27 cellular contexts compared by ENCODE assay signal in the genomic region with DNA sequence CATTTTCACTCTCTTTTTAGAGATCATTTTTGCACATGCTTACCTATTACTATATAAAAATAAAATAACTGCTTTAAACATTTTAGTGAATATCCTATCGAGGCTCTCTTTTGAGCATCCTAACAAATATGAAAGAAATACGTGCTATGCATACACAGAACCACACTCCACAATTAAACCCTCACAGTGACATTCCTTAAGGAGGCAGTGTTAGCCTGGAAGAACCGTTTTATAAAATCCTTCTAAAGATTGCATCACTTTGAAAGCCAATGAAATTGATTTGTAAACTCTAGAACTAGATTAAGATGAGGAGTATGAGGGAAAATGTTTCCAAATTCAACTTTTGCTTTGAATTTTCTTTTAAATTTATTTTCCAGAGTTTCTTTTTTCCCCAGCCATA. TPM values are rescaled to one million over a fixed set of nuclear protein-coding genes. Genes with fewer than 3 reads are reported as not detected.
DNase-seq lines count a peak whose midpoint lies in the region; TF ChIP-seq lines count a peak whose summit lies in the region.
"Had no signal": no experiment of that assay in that cellular context is flagged by ENCODE, and none has a peak within 500 bp of the region (broad histone marks: within the 10 kb centered on the region; RNA-seq: fewer than 3 reads in every experiment).

No MANE protein-coding gene starts in this region.

- intact Hi-C loops in testis (cut with DNase I; ENCODE audit: low total_unique reads) = no loop called here

- H3K27me3 Mint-ChIP-seq in progenitor cell of endocrine pancreas = no peaks in the 10 kb centered on the region

- peaks cover 9% of the 10 kb centered on the region for H3K4me1 Mint-ChIP-seq in progenitor cell of endocrine pancreas (ENCODE audit: low read depth)
- H3K4me1 Mint-ChIP-seq: neural progenitor cell; stimulated activated naive B cell treated with anti-CD40 and anti-IgM and Interleukin-4, amounts not matched to agents 10 μg/mL and 1 μg/mL and 100 μg/mL, for 72 hours had no signal

- 71 to 74% methylated on average over 3 of the region's 3 CpGs for WGBS in testis, 2 donors

- no peak overlapping the region for H3K27ac Mint-ChIP-seq in progenitor cell of endocrine pancreas
- H3K27ac Mint-ChIP-seq: neural progenitor cell; stimulated activated naive B cell treated with anti-CD40 and anti-IgM and Interleukin-4, amounts not matched to agents 10 μg/mL and 1 μg/mL and 100 μg/mL, for 72 hours; T-helper 17 cell had no signal

- H3K4me3 ChIP-seq in adipocyte (ENCODE audit: low read length) (no peak overlapping the region), testis (no peak overlapping the region), WERI-Rb-1 (ENCODE audit: low read depth, low read length) (no peak overlapping the region)
- H3K4me3 ChIP-seq: HAP-1, hepatocyte, neural progenitor cell, thoracic aorta, uterus had no signal

- peaks cover 3% of the 10 kb centered on the region for H3K4me1 ChIP-seq in adipocyte (ENCODE audit: control insufficient read depth, insufficient read depth, low read length)
- no peaks in the 10 kb centered on the region for H3K4me1 ChIP-seq in testis
- H3K4me1 ChIP-seq: neural progenitor cell, uterus had no signal

- peak; percentile 34 for DNase-seq in ELR (ENCODE audit: low read depth)
- peak; percentile 43 for DNase-seq in adipocyte (ENCODE audit: low read depth)
- DNase-seq in fibroblast of peridontal ligament (ENCODE audit: extremely low read depth) = peak; percentile 59
- peak; percentile 83 for DNase-seq in pons (ENCODE audit: low spot score)
- no peak for DNase-seq in NCI-H446 treated with DMSO at 0.1 percent for 48 hours (lab: John Stamatoyannopoulos, UW)
- DNase-seq in testis = no peak
- no peak for DNase-seq in WERI-Rb-1
- no peak for DNase-seq in progenitor cell of endocrine pancreas (ENCODE audit: low spot score, unreplicated experiment)
- DNase-seq: activated effector memory CD4-positive, alpha-beta T cell treated with Interleukin-2 at 50 U/mL for 16 hours; effector CD4-positive, alpha-beta T cell; foreskin melanocyte; left cardiac atrium; mammary epithelial cell; NCI-H1417 treated with DMSO at 0.1 percent for 48 hours; NCI-H2081 treated with DMSO at 0.1 percent for 48 hours; NCI-H82; posterior cingulate gyrus; stimulated activated naive B cell treated with anti-CD40 and anti-IgM and Interleukin-4, amounts not matched to agents 10 μg/mL and 1 μg/mL and 100 μg/mL, for 72 hours; T-helper 17 cell; uterus had no signal

- H3K27me3 ChIP-seq in adipocyte (replicated peaks; ENCODE audit: control insufficient read depth, insufficient read depth, low read length) = no peaks in the 10 kb centered on the region
- no peaks in the 10 kb centered on the region for H3K27me3 ChIP-seq in testis
- H3K27me3 ChIP-seq in WERI-Rb-1 (ENCODE audit: insufficient read depth, low read depth, severe bottlenecking) = no peaks in the 10 kb centered on the region
- H3K27me3 ChIP-seq: hepatocyte, neural progenitor cell had no signal

- H3K36me3 ChIP-seq in adipocyte (ENCODE audit: control insufficient read depth, insufficient read depth, low read length, severe bottlenecking) = no peaks in the 10 kb centered on the region
- H3K36me3 ChIP-seq in testis (ENCODE audit: low read depth, missing control alignments) = no peaks in the 10 kb centered on the region
- H3K36me3 ChIP-seq in WERI-Rb-1 = no peaks in the 10 kb centered on the region
- H3K36me3 ChIP-seq: HAP-1, neural progenitor cell, thoracic aorta, uterus had no signal

- no peak for TF ChIP-seq POLR2A in testis (IDR thresholded peaks at IDR 0.05)

- TF ChIP-seq CTCF in testis (IDR thresholded peaks at IDR 0.05) (no peak), WERI-Rb-1 (IDR thresholded peaks at IDR 0.05; ENCODE audit: low read depth, low read length) (no peak), progenitor cell of endocrine pancreas (IDR thresholded peaks at IDR 0.05; ENCODE audit: unreplicated experiment) (no peak)

- peaks cover 2% of the 10 kb centered on the region for H3K36me3 Mint-ChIP-seq in progenitor cell of endocrine pancreas (ENCODE audit: insufficient read depth)
- H3K36me3 Mint-ChIP-seq: activated naive CD8-positive, alpha-beta T cell; CD4-positive, CD25-positive, alpha-beta regulatory T cell; neural progenitor cell; stimulated activated naive B cell treated with anti-CD40 and anti-IgM and Interleukin-4, amounts not matched to agents 10 μg/mL and 1 μg/mL and 100 μg/mL, for 72 hours had no signal

- H3K9me3 ChIP-seq in adipocyte (ENCODE audit: control insufficient read depth, low read length) (no peaks in the 10 kb centered on the region), testis (no peaks in the 10 kb centered on the region), WERI-Rb-1 (ENCODE audit: severe bottlenecking) (no peaks in the 10 kb centered on the region)
- H3K9me3 ChIP-seq: HAP-1, thoracic aorta, uterus had no signal

- no peaks in the 10 kb centered on the region for H3K9me3 Mint-ChIP-seq in progenitor cell of endocrine pancreas (ENCODE audit: low read depth)
- H3K9me3 Mint-ChIP-seq: CD4-positive, CD25-positive, alpha-beta regulatory T cell; neural progenitor cell; stimulated activated naive B cell treated with anti-CD40 and anti-IgM and Interleukin-4, amounts not matched to agents 10 μg/mL and 1 μg/mL and 100 μg/mL, for 72 hours had no signal

- no peak overlapping the region for H3K4me3 Mint-ChIP-seq in progenitor cell of endocrine pancreas (ENCODE audit: low read depth)
- H3K4me3 Mint-ChIP-seq: activated naive CD8-positive, alpha-beta T cell; CD4-positive, CD25-positive, alpha-beta regulatory T cell; neural progenitor cell; stimulated activated naive B cell treated with anti-CD40 and anti-IgM and Interleukin-4, amounts not matched to agents 10 μg/mL and 1 μg/mL and 100 μg/mL, for 72 hours; T-helper 17 cell had no signal

- no peak overlapping the region for H3K9ac ChIP-seq in adipocyte (ENCODE audit: low read length)
- H3K9ac ChIP-seq: KMS-11, neural progenitor cell had no signal

- no peak overlapping the region for H3K27ac ChIP-seq in testis
- H3K27ac ChIP-seq in WERI-Rb-1 = no peak overlapping the region
- H3K27ac ChIP-seq: hepatocyte, KMS-11, neural progenitor cell, thoracic aorta, uterus had no signal

RNA-seq across cellular contexts. Expression of a gene that starts 11.1 kb away (rescaled TPM):
- 10 to 100 TPM; 11.0 to 11.5 TPM for total RNA-seq in testis
- polyA plus RNA-seq in testis (ENCODE audit: insufficient read depth, low read depth, low replicate concordance) = 14.2 TPM
- total RNA-seq in progenitor cell of endocrine pancreas = 2.2 and 2.5 TPM in 2 replicates
- total RNA-seq: CD4-positive, CD25-positive, alpha-beta regulatory T cell; T-helper 17 cell had no signal

Comparison
In these comparisons a context has a peak if more than half of its experiments do, and no peak if none do; other contexts are left out.
1. DNase-seq: peak in ELR (single experiment), adipocyte (single experiment), fibroblast of peridontal ligament (single experiment) and pons (single experiment); none in NCI-H446 treated with DMSO at 0.1 percent for 48 hours (single experiment), testis (single experiment), WERI-Rb-1 (single experiment) and progenitor cell of endocrine pancreas (single experiment).